1 cellular context compared by ENCODE assay signal in genomic region chr1:1153874-1154273, GRCh38.
TF ChIP-seq lines count a peak whose summit lies in the region.

No MANE protein-coding gene starts in this region.

TF ChIP-seq in IMR-90, 13 proteins besides CTCF, POLR2A, EP300 and RAD21 (continued from another document):
- TF ChIP-seq USF2 (IDR thresholded peaks at IDR 0.05; ENCODE audit: low read depth, low read length): no peak
TF ChIP-seq in IMR-90: peak in this region for 0.
